Comparison of ENCODE assay signal across 9 cellular contexts in the genomic region with DNA sequence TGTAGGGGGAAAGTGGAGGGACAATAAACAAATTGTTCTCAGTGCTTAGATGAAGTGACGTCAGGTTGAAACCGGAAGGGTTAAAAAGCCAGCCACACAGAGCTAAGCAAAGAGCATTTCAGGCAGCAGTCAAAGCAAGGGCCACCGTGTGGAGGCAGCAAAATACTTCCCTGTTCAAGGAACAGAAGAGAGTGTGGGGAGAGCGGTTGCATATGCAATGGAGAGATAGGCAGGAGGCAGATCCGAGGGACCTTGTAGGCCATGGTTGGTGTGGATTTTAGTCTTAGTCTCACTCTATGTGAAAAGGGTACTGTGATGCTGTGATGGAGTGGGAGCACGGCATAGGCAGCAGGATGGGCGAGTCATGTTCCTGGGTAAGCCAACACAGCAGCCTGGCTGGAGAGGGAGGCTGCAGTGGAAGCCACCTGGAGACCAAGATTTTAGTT. TPM values are rescaled to one million over a fixed set of nuclear protein-coding genes. Genes with fewer than 3 reads are reported as not detected.
A peak's percentile ranks its signal among the peaks of the same experiment; 100 is the strongest.
DNase-seq lines count a peak whose midpoint lies in the region; ATAC-seq, FAIRE-seq and TF ChIP-seq lines count a peak whose summit lies in the region.
"Had no signal": no experiment of that assay in that cellular context is flagged by ENCODE, and none has a peak within 500 bp of the region (broad histone marks: within the 10 kb centered on the region; RNA-seq: fewer than 3 reads in every experiment).

No MANE protein-coding gene starts in this region.

- peak; percentile 30 for TF ChIP-seq CTCF in Panc1 (IDR thresholded peaks at IDR 0.05)
- TF ChIP-seq CTCF in endothelial cell of umbilical vein (IDR thresholded peaks at IDR 0.05; ENCODE audit: extremely low read depth in 1 of 2, insufficient read depth in 1 of 2, low read depth in 1 of 2, low read length in 2 of 2): no peak
- TF ChIP-seq CTCF in smooth muscle cell (IDR thresholded peaks at IDR 0.05; ENCODE audit: borderline replicate concordance, insufficient read depth, poor library complexity, severe bottlenecking): no peak
- TF ChIP-seq CTCF in psoas muscle (IDR thresholded peaks at IDR 0.05): no peak

- intact Hi-C loops in Panc1 (cut with micrococcal nuclease; ENCODE audit: unreplicated experiment) (no loop called here), endothelial cell of umbilical vein (cut with micrococcal nuclease) (no loop called here), psoas muscle (cut with DNase I) (loop anchor here (2.0 kb wide), 2 partner anchors 39 to 43 kb away; no protein-coding TSS in a partner anchor)

- POLR2A ChIA-PET in Panc1 (lab: Charles Lee) (interaction anchor here (0.6 kb wide), 2 partner anchors 14 to 44 kb away, joined by 3 to 5 read pairs; no protein-coding TSS in a partner anchor), endothelial cell of umbilical vein (lab: Charles Lee) (interaction anchor here (0.6 kb wide), 1 partner anchor 10 kb away, joined by 3 read pairs; no protein-coding TSS in a partner anchor)

- no peaks in the 10 kb centered on the region for H3K9me3 Mint-ChIP-seq in activated CD8-positive, alpha-beta memory T cell treated with anti-CD3 and anti-CD28 coated beads, Interleukin-2, amount 10 ng/mL, durations not matched to agents 7 days and 5 days (ENCODE audit: low read depth)

- H3F3A ChIP-seq in smooth muscle cell (ENCODE audit: low read depth): no peaks in the 10 kb centered on the region

- H3K4me1 ChIP-seq in Panc1 (ENCODE audit: control insufficient read depth, insufficient read depth, low read length) (peaks cover 13% of the 10 kb centered on the region), endothelial cell of umbilical vein (ENCODE audit: control insufficient read depth, extremely low read depth, insufficient read depth, low read length) (peaks cover 17% of the 10 kb centered on the region), smooth muscle cell (ENCODE audit: low read depth) (peaks cover 7% of the 10 kb centered on the region), psoas muscle (peaks cover 13% of the 10 kb centered on the region)

- no peaks in the 10 kb centered on the region for H3K27me3 Mint-ChIP-seq in activated CD8-positive, alpha-beta memory T cell treated with anti-CD3 and anti-CD28 coated beads, Interleukin-2, amount 10 ng/mL, durations not matched to agents 7 days and 5 days

- peak; percentile 75 for DNase-seq in activated CD8-positive, alpha-beta memory T cell treated with anti-CD3 and anti-CD28 coated beads, Interleukin-2, amount 10 ng/mL, durations not matched to agents 7 days and 5 days
- DNase-seq in activated CD8-positive, alpha-beta memory T cell treated with anti-CD3 and anti-CD28 coated beads, Interleukin-2, amount 50 U/mL, for 4 hours: no peak
- DNase-seq in Panc1 (ENCODE audit: low read depth, low spot score): no peak
- DNase-seq in endothelial cell of umbilical vein (ENCODE audit: low read depth, low spot score): peak; percentile 18
- no peak for DNase-seq in smooth muscle cell (lab: John Stamatoyannopoulos, UW; ENCODE audit: unreplicated experiment)
- no peak for DNase-seq in psoas muscle

- H3K9me1 ChIP-seq in endothelial cell of umbilical vein (replicated peaks; ENCODE audit: control insufficient read depth, extremely low read depth, insufficient read depth, low read length): no peaks in the 10 kb centered on the region

- dilution Hi-C loops in endothelial cell of umbilical vein (cut with MboI; ENCODE audit: extremely low pct_ligation_motif_present, low sequenced_read_pairs): no loop called here

- H3K27me3 ChIP-seq in Panc1 (ENCODE audit: control insufficient read depth, insufficient read depth, low read length) (no peaks in the 10 kb centered on the region), endothelial cell of umbilical vein (ENCODE audit: control insufficient read depth in 2 of 2, insufficient read depth in 2 of 2, low read length in 2 of 2) (no peaks in the 10 kb centered on the region), smooth muscle cell (ENCODE audit: low read depth) (no peaks in the 10 kb centered on the region), psoas muscle (ENCODE audit: insufficient read depth in 3 of 3, low read length in 2 of 3) (no peaks in the 10 kb centered on the region)

- peaks cover 7% of the 10 kb centered on the region for H3K36me3 Mint-ChIP-seq in activated CD8-positive, alpha-beta memory T cell treated with anti-CD3 and anti-CD28 coated beads, Interleukin-2, amount 10 ng/mL, durations not matched to agents 7 days and 5 days

- H3K27ac Mint-ChIP-seq in activated CD8-positive, alpha-beta memory T cell treated with anti-CD3 and anti-CD28 coated beads, Interleukin-2, amount 10 ng/mL, durations not matched to agents 7 days and 5 days: no peak overlapping the region

- H3K4me3 ChIP-seq in Panc1 (ENCODE audit: low read depth in 2 of 2, low read length in 2 of 2) (no peak overlapping the region), endothelial cell of umbilical vein (replicated peaks in 1 of 3; ENCODE audit: insufficient read depth in 1 of 3, low read depth in 1 of 3, low read length in 3 of 3) (no peak overlapping the region), smooth muscle cell (no peak overlapping the region), psoas muscle (no peak overlapping the region)
- H3K4me3 ChIP-seq: thoracic aorta had no signal

- H4K20me1 ChIP-seq in endothelial cell of umbilical vein (replicated peaks; ENCODE audit: control insufficient read depth, extremely low read depth, insufficient read depth, low read length): no peaks in the 10 kb centered on the region
- no peaks in the 10 kb centered on the region for H4K20me1 ChIP-seq in smooth muscle cell (ENCODE audit: low read depth)

- H3K79me2 ChIP-seq in endothelial cell of umbilical vein (ENCODE audit: control insufficient read depth, insufficient read depth, low read length) (peaks cover 3% of the 10 kb centered on the region), smooth muscle cell (ENCODE audit: low read depth) (peaks cover 2% of the 10 kb centered on the region)

- H3K9me3 ChIP-seq in Panc1 (ENCODE audit: control insufficient read depth, insufficient read depth, low read depth, low read length) (no peaks in the 10 kb centered on the region), endothelial cell of umbilical vein (replicated peaks; ENCODE audit: control insufficient read depth, insufficient read depth, low read length) (no peaks in the 10 kb centered on the region), smooth muscle cell (replicated peaks; ENCODE audit: low read depth) (no peaks in the 10 kb centered on the region), psoas muscle (no peaks in the 10 kb centered on the region)
- H3K9me3 ChIP-seq: thoracic aorta had no signal

- peaks cover 6% of the 10 kb centered on the region for H3K4me1 Mint-ChIP-seq in activated CD8-positive, alpha-beta memory T cell treated with anti-CD3 and anti-CD28 coated beads, Interleukin-2, amount 10 ng/mL, durations not matched to agents 7 days and 5 days

- H3K9ac ChIP-seq in endothelial cell of umbilical vein (replicated peaks; ENCODE audit: extremely low read depth, insufficient read depth, low read length) (no peak overlapping the region), smooth muscle cell (ENCODE audit: low read depth) (no peak overlapping the region)

- H3K4me2 ChIP-seq in endothelial cell of umbilical vein (ENCODE audit: insufficient read depth, low read length) (no peak overlapping the region), smooth muscle cell (no peak overlapping the region)

- in situ Hi-C loops in Panc1 (cut with HindIII; ENCODE audit: low pct_unique_long_range_greater_than_20kb, low sequenced_read_pairs): no loop called here

- H2AFZ ChIP-seq in endothelial cell of umbilical vein (ENCODE audit: low read depth, low read length) (peak overlapping the region; percentile 88), smooth muscle cell (ENCODE audit: low read depth) (peak overlapping the region; percentile 42)

- H3K27ac ChIP-seq in Panc1 (ENCODE audit: low read length) (no peak overlapping the region), endothelial cell of umbilical vein (ENCODE audit: insufficient read depth, low read depth, low read length) (no peak overlapping the region), smooth muscle cell (ENCODE audit: low read depth) (no peak overlapping the region), psoas muscle (no peak overlapping the region)
- H3K27ac ChIP-seq: thoracic aorta had no signal

- CTCF ChIA-PET in activated CD8-positive, alpha-beta memory T cell treated with anti-CD3 and anti-CD28 coated beads, Interleukin-2, amount 10 ng/mL, durations not matched to agents 7 days and 5 days (lab: Charles Lee): interaction anchor here (0.7 to 2.2 kb wide), 11 partner anchors 9 to 202 kb away, joined by 3 to 12 read pairs (median 5); partner anchors contain the start of genes SFR1 and SLK
- CTCF ChIA-PET in Panc1 (lab: Charles Lee) (interaction anchor here (0.6 to 1.4 kb wide), 2 partner anchors 17 to 20 kb away, joined by 4 to 5 read pairs; no protein-coding TSS in a partner anchor), endothelial cell of umbilical vein (lab: Charles Lee) (interaction anchor here (0.8 to 1.3 kb wide), 9 partner anchors 10 to 113 kb away, joined by 3 to 7 read pairs (median 3); no protein-coding TSS in a partner anchor)

- no peak for ATAC-seq in activated CD8-positive, alpha-beta memory T cell treated with anti-CD3 and anti-CD28 coated beads, Interleukin-2, amount 10 ng/mL, durations not matched to agents 7 days and 5 days
- ATAC-seq in Panc1: no peak
- ATAC-seq in GM21390 (IDR thresholded peaks at IDR 0.05; ENCODE audit: unreplicated experiment): no peak
- no peak for ATAC-seq in psoas muscle
- no peak for ATAC-seq in GM18873 (IDR thresholded peaks at IDR 0.05; ENCODE audit: low FRiP score, unreplicated experiment)

- H3K36me3 ChIP-seq in Panc1 (ENCODE audit: control insufficient read depth, insufficient read depth, low read length) (peaks cover 7% of the 10 kb centered on the region; the same call in 1 of the 2 replicates), endothelial cell of umbilical vein (ENCODE audit: control insufficient read depth in 2 of 2, extremely low read depth in 1 of 2, insufficient read depth in 2 of 2, low read length in 2 of 2) (no peaks in the 10 kb centered on the region), smooth muscle cell (ENCODE audit: low read depth) (no peaks in the 10 kb centered on the region), psoas muscle (ENCODE audit: insufficient read depth in 1 of 2, low read depth in 1 of 2) (no peaks in the 10 kb centered on the region)
- H3K36me3 ChIP-seq: thoracic aorta had no signal

- WGBS in smooth muscle cell (ENCODE audit: low lambda C conversion rate): 55% methylated on average over 7 of the region's 7 CpGs
- 49 to 62% (median 51%) methylated on average over 7 of the region's 7 CpGs for WGBS in psoas muscle, 3 donors

- FAIRE-seq in endothelial cell of umbilical vein (lab: Jason Lieb, UNC): no peak

- BruUV-seq in Panc1 (replicated peaks; lab: Mats Ljungman, UMichigan) (no TSS peak), endothelial cell of umbilical vein (replicated peaks; lab: Mats Ljungman, UMichigan) (no TSS peak)

- no peak overlapping the region for H3K4me3 Mint-ChIP-seq in activated CD8-positive, alpha-beta memory T cell treated with anti-CD3 and anti-CD28 coated beads, Interleukin-2, amount 10 ng/mL, durations not matched to agents 7 days and 5 days

- no peak for TF ChIP-seq POLR2A in endothelial cell of umbilical vein (IDR thresholded peaks at IDR 0.05; ENCODE audit: low read depth, low read length)

RNA-seq across cellular contexts. Expression of gene STN1, which starts 3.8 kb away (rescaled TPM):
- total RNA-seq in activated CD8-positive, alpha-beta memory T cell treated with anti-CD3 and anti-CD28 coated beads, Interleukin-2, amount 10 ng/mL, durations not matched to agents 7 days and 5 days: 10 to 100 TPM; 37.5 to 52.0 TPM
- total RNA-seq in Panc1 (2021; ENCODE audit: unreplicated experiment): 28.9 TPM
- polyA plus RNA-seq in Panc1 (2012; ENCODE audit: insufficient read length): 24.2 TPM
- 12.7 and 15.3 TPM in 2 replicates for total RNA-seq in endothelial cell of umbilical vein
- 9.1 and 10.8 TPM in 2 replicates for polyA plus RNA-seq in endothelial cell of umbilical vein
- polyA plus RNA-seq in endothelial cell of umbilical vein (2011; cell fraction: cytosol; rRNA removed): 15.1 and 15.3 TPM in 2 replicates
- 8.0 and 9.4 TPM in 2 replicates for polyA plus RNA-seq in endothelial cell of umbilical vein (2011; cell fraction: nucleus; rRNA removed)
- polyA plus RNA-seq in endothelial cell of umbilical vein (2012): 16.8 and 19.5 TPM in 2 replicates
- 9.9 and 13.8 TPM in 2 replicates for polyA minus RNA-seq in endothelial cell of umbilical vein
- polyA minus RNA-seq in endothelial cell of umbilical vein (2011; cell fraction: cytosol; rRNA and poly(A)+ RNA removed): 3.2 TPM
- 3.5 and 3.7 TPM in 2 replicates for polyA minus RNA-seq in endothelial cell of umbilical vein (2011; cell fraction: nucleus; rRNA and poly(A)+ RNA removed)
- 34.9 and 37.9 TPM in 2 replicates for total RNA-seq in smooth muscle cell
- polyA plus RNA-seq in smooth muscle cell: 38.6 and 47.8 TPM in 2 replicates
- 10 to 100 TPM; 15.4 to 22.7 (median 18.8) TPM for total RNA-seq in psoas muscle
- polyA plus RNA-seq in psoas muscle: 10 to 100 TPM; 15.3 to 19.8 (median 15.9) TPM

RNA-seq across cellular contexts. Expression of gene SLK, which starts 45.2 kb away (rescaled TPM):
- 10 to 100 TPM; 31.2 to 32.6 TPM for total RNA-seq in activated CD8-positive, alpha-beta memory T cell treated with anti-CD3 and anti-CD28 coated beads, Interleukin-2, amount 10 ng/mL, durations not matched to agents 7 days and 5 days
- total RNA-seq in Panc1 (2021; ENCODE audit: unreplicated experiment): 40.8 TPM
- 22.0 TPM for polyA plus RNA-seq in Panc1 (2012; ENCODE audit: insufficient read length)
- 31.8 and 36.0 TPM in 2 replicates for total RNA-seq in endothelial cell of umbilical vein
- 2.6 and 4.5 TPM in 2 replicates for polyA plus RNA-seq in endothelial cell of umbilical vein
- 8.0 and 8.8 TPM in 2 replicates for polyA plus RNA-seq in endothelial cell of umbilical vein (2011; cell fraction: cytosol; rRNA removed)
- 11.3 and 18.1 TPM in 2 replicates for polyA plus RNA-seq in endothelial cell of umbilical vein (2011; cell fraction: nucleus; rRNA removed)
- polyA plus RNA-seq in endothelial cell of umbilical vein (2012): 30.6 and 41.5 TPM in 2 replicates
- 8.3 and 10.4 TPM in 2 replicates for polyA minus RNA-seq in endothelial cell of umbilical vein
- polyA minus RNA-seq in endothelial cell of umbilical vein (2011; cell fraction: cytosol; rRNA and poly(A)+ RNA removed): 25.1 TPM
- polyA minus RNA-seq in endothelial cell of umbilical vein (2011; cell fraction: nucleus; rRNA and poly(A)+ RNA removed): 12.6 and 14.6 TPM in 2 replicates
- total RNA-seq in smooth muscle cell: 45.7 and 54.9 TPM in 2 replicates
- 15.5 and 16.9 TPM in 2 replicates for polyA plus RNA-seq in smooth muscle cell
- total RNA-seq in psoas muscle: 10 to 100 TPM; 36.6 to 48.6 (median 41.0) TPM
- polyA plus RNA-seq in psoas muscle: 10 to 100 TPM; 15.5 to 35.7 (median 22.6) TPM

Comparison
In these comparisons a context has a peak if more than half of its experiments do, and no peak if none do; other contexts are left out.
1. DNase-seq: peak in activated CD8-positive, alpha-beta memory T cell treated with anti-CD3 and anti-CD28 coated beads, Interleukin-2, amount 10 ng/mL, durations not matched to agents 7 days and 5 days (single experiment) and endothelial cell of umbilical vein (single experiment); none in activated CD8-positive, alpha-beta memory T cell treated with anti-CD3 and anti-CD28 coated beads, Interleukin-2, amount 50 U/mL, for 4 hours (single experiment), Panc1 (single experiment), smooth muscle cell (single experiment) and psoas muscle (0 of 2).
2. intact Hi-C loops: an anchor here in psoas muscle (2.0 kb wide); none called in Panc1 and endothelial cell of umbilical vein.